14 cellular contexts compared by ENCODE assay signal in genomic region chr6:6678811-6679210, GRCh38.
DNase-seq lines count a peak whose midpoint lies in the region; ATAC-seq and TF ChIP-seq lines count a peak whose summit lies in the region.
"Had no signal": no experiment of that assay in that cellular context is flagged by ENCODE, and none has a peak within 500 bp of the region (broad histone marks: within the 10 kb centered on the region; RNA-seq: fewer than 3 reads in every experiment).

No MANE protein-coding gene starts in this region.

- H3K4me1 ChIP-seq in foreskin keratinocyte = peaks cover 12% of the 10 kb centered on the region

- intact Hi-C loops in posterior vena cava (cut with DNase I) = loop anchor here in 1 of 2 donors (10.0 kb wide), 1 partner anchor 936 kb away; no protein-coding TSS in a partner anchor

- H3K4me3 ChIP-seq in H7 (ENCODE audit: insufficient read depth, low read depth, low read length) = no peak overlapping the region

- in situ Hi-C loops in G401 (cut with HindIII; ENCODE audit: low sequenced_read_pairs) = no loop called here

- H3K27ac ChIP-seq in foreskin keratinocyte = peak overlapping the region; percentile 10
- H3K27ac ChIP-seq: brain microvascular endothelial cell had no signal

- DNase-seq in H7 (peak; percentile 43), NCI-H2171 treated with DMSO at 0.1 percent for 48 hours (lab: John Stamatoyannopoulos, UW) (peak; percentile 78), foreskin keratinocyte (peak in 1 of 2 donors; percentile 42), posterior vena cava (ENCODE audit: low spot score) (peak; percentile 5), foreskin melanocyte (no peak), G401 (ENCODE audit: low spot score) (no peak)
- DNase-seq: activated gamma-delta T cell treated with Interleukin-2 at 50 U/mL for 16 hours; CD4-positive, alpha-beta memory T cell; NCI-H524 treated with DMSO at 0.1 percent for 48 hours; nephron progenitor cell; T-helper 17 cell had no signal

- H3K36me3 ChIP-seq in H7 (replicated peaks; ENCODE audit: control insufficient read depth, insufficient read depth, low read length) = no peaks in the 10 kb centered on the region
- H3K36me3 ChIP-seq: brain microvascular endothelial cell had no signal

- H3K27me3 ChIP-seq in H7 (ENCODE audit: control insufficient read depth, insufficient read depth, low read length) = no peaks in the 10 kb centered on the region
- no peaks in the 10 kb centered on the region for H3K27me3 ChIP-seq in foreskin keratinocyte
- H3K27me3 ChIP-seq: brain microvascular endothelial cell had no signal

- peak; percentile 50 for ATAC-seq in foreskin keratinocyte
- ATAC-seq in HG03442 (IDR thresholded peaks at IDR 0.05; ENCODE audit: unreplicated experiment) = no peak
- ATAC-seq in GM21526 (IDR thresholded peaks at IDR 0.05; ENCODE audit: low FRiP score, unreplicated experiment) = no peak
- ATAC-seq: T-helper 17 cell had no signal

- TF ChIP-seq CTCF in foreskin keratinocyte (conservative IDR thresholded peaks at IDR 0.05) = no peak

Comparison
In these comparisons a context has a peak if more than half of its experiments do, and no peak if none do; other contexts are left out.
1. DNase-seq: peak in H7 (single experiment), NCI-H2171 treated with DMSO at 0.1 percent for 48 hours (single experiment) and posterior vena cava (single experiment); none in foreskin melanocyte (single experiment) and G401 (single experiment).